ENCODE assay signal across 1 cellular context in genomic region chr21:35682874-35683549, GRCh38.
TF ChIP-seq lines count a peak whose summit lies in the region.

No MANE protein-coding gene starts in this region.

TF ChIP-seq in SK-N-SH, 30 proteins besides CTCF, POLR2A, EP300 and RAD21 (continued from another document):
- no peak for TF ChIP-seq MAX (IDR thresholded peaks at IDR 0.05; ENCODE audit: low read depth)
- no peak for TF ChIP-seq MXI1 (IDR thresholded peaks at IDR 0.05; ENCODE audit: low read depth, low read length)
- TF ChIP-seq JUND (IDR thresholded peaks at IDR 0.05) = no peak
- 0 out of 2 replicates have a peak, but pooled peaks have one; percentile 15 for TF ChIP-seq RXRA (IDR thresholded peaks at IDR 0.05; ENCODE audit: borderline replicate concordance, low read depth)
TF ChIP-seq in SK-N-SH: peak in this region for 1.
